ENCODE assay signal across 1 cellular context in the genomic region with DNA sequence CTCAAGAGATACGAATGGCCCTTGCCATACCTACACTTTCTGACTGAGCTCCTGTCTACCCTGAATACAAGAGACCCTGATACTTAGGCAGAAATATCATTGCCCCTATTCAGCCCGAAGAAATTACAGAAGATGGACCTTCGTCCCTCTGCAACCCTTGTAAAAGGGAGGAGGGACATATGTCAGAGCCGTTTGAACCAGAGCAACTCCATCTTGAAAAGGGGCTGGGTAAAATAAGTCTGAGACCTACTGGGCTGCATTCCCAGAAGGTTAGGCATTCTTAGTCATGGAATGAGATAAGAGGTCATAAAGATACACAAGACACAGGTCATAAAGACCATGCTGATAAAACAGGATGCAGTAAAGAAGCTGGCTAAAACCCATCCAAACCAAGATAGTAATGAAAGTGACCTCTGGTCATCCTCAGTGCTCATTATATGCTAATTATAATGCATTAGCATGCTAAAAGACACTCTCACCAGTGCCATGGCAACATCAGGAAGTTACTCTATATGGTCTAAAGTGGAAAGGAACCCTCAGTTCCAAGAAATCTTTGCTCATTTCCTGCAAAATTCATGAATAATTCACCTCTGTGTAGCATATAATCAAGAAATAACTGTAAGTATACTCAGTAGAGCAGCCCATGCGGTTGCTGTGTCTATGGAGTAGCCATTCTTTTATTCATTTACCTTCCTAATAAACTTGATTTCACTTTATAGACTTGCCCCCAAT.
A peak's percentile ranks its signal among the peaks of the same experiment; 100 is the strongest.
TF ChIP-seq lines count a peak whose summit lies in the region.

No MANE protein-coding gene starts in this region.

TF ChIP-seq in K562, 482 proteins besides CTCF, POLR2A, EP300 and RAD21 (continued from another document and continues in another):
- TF ChIP-seq PTRF (tag; IDR thresholded peaks at IDR 0.05) (peak; percentile 80), ARID2 (IDR thresholded peaks at IDR 0.05) (no peak), HDAC2 (IDR thresholded peaks at IDR 0.05) (no peak), GMEB1 (CRISPR knock-in tag; IDR thresholded peaks at IDR 0.05) (peak; percentile 60), TRIM25 (IDR thresholded peaks at IDR 0.05; ENCODE audit: borderline replicate concordance) (no peak), HEY1 (CRISPR knock-in tag; IDR thresholded peaks at IDR 0.05; ENCODE audit: borderline replicate concordance) (0 out of 2 replicates have a peak, but pooled peaks have one; percentile 13), MAZ (CRISPR knock-in tag; conservative IDR thresholded peaks at IDR 0.05 in 1 of 2, IDR thresholded peaks at IDR 0.05 in 1 of 2) (no peak; a peak in 1 of 4 replicates), OTX1 (CRISPR knock-in tag; IDR thresholded peaks at IDR 0.05) (0 out of 2 replicates have a peak, but pooled peaks have one; percentile 55), CCAR2 (IDR thresholded peaks at IDR 0.05; ENCODE audit: low read depth, low read length) (no peak), NR2C1 (IDR thresholded peaks at IDR 0.05) (no peak), NR2C1 (tag; IDR thresholded peaks at IDR 0.05) (peak; percentile 83), SRSF3 (IDR thresholded peaks at IDR 0.05; ENCODE audit: insufficient read depth, low read length) (no peak), BRCA1 (IDR thresholded peaks at IDR 0.05) (no peak), BRCA1 (CRISPR knock-in tag; IDR thresholded peaks at IDR 0.05) (no peak), ZNF511 (CRISPR knock-in tag; IDR thresholded peaks at IDR 0.05) (no peak), GATA2 (CRISPR knock-in tag; IDR thresholded peaks at IDR 0.05) (no peak), E2F3 (CRISPR knock-in tag; IDR thresholded peaks at IDR 0.05) (peak; percentile 59; the same call in 1 of the 2 replicates), NFE2L1 (tag; IDR thresholded peaks at IDR 0.05; ENCODE audit: borderline replicate concordance, low read depth) (no peak), ZNF79 (CRISPR knock-in tag; IDR thresholded peaks at IDR 0.05; ENCODE audit: low read depth) (peak; percentile 72; the same call in 1 of the 2 replicates), IRF9 (tag; IDR thresholded peaks at IDR 0.05) (no peak), RBM17 (IDR thresholded peaks at IDR 0.05; ENCODE audit: borderline replicate concordance, low read depth, low read length) (no peak), HMBOX1 (IDR thresholded peaks at IDR 0.05) (0 out of 2 replicates have a peak, but pooled peaks have one; percentile 17), ETS2 (tag; IDR thresholded peaks at IDR 0.05; ENCODE audit: borderline replicate concordance, poor library complexity, severe bottlenecking) (no peak)
- TF ChIP-seq, protein P1, sequence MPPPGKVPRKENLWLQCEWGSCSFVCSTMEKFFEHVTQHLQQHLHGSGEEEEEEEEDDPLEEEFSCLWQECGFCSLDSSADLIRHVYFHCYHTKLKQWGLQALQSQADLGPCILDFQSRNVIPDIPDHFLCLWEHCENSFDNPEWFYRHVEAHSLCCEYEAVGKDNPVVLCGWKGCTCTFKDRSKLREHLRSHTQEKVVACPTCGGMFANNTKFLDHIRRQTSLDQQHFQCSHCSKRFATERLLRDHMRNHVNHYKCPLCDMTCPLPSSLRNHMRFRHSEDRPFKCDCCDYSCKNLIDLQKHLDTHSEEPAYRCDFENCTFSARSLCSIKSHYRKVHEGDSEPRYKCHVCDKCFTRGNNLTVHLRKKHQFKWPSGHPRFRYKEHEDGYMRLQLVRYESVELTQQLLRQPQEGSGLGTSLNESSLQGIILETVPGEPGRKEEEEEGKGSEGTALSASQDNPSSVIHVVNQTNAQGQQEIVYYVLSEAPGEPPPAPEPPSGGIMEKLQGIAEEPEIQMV (tag; conservative IDR thresholded peaks at IDR 0.05; ENCODE audit: low read depth), result peak; percentile 80
- TF ChIP-seq, protein P2, sequence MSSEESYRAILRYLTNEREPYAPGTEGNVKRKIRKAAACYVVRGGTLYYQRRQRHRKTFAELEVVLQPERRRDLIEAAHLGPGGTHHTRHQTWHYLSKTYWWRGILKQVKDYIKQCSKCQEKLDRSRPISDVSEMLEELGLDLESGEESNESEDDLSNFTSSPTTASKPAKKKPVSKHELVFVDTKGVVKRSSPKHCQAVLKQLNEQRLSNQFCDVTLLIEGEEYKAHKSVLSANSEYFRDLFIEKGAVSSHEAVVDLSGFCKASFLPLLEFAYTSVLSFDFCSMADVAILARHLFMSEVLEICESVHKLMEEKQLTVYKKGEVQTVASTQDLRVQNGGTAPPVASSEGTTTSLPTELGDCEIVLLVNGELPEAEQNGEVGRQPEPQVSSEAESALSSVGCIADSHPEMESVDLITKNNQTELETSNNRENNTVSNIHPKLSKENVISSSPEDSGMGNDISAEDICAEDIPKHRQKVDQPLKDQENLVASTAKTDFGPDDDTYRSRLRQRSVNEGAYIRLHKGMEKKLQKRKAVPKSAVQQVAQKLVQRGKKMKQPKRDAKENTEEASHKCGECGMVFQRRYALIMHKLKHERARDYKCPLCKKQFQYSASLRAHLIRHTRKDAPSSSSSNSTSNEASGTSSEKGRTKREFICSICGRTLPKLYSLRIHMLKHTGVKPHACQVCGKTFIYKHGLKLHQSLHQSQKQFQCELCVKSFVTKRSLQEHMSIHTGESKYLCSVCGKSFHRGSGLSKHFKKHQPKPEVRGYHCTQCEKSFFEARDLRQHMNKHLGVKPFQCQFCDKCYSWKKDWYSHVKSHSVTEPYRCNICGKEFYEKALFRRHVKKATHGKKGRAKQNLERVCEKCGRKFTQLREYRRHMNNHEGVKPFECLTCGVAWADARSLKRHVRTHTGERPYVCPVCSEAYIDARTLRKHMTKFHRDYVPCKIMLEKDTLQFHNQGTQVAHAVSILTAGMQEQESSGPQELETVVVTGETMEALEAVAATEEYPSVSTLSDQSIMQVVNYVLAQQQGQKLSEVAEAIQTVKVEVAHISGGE (CRISPR knock-in tag; IDR thresholded peaks at IDR 0.05), result peak in 1 of 3 experiments; percentile 55; a peak in 2 of 6 replicates
- TF ChIP-seq, protein P3, sequence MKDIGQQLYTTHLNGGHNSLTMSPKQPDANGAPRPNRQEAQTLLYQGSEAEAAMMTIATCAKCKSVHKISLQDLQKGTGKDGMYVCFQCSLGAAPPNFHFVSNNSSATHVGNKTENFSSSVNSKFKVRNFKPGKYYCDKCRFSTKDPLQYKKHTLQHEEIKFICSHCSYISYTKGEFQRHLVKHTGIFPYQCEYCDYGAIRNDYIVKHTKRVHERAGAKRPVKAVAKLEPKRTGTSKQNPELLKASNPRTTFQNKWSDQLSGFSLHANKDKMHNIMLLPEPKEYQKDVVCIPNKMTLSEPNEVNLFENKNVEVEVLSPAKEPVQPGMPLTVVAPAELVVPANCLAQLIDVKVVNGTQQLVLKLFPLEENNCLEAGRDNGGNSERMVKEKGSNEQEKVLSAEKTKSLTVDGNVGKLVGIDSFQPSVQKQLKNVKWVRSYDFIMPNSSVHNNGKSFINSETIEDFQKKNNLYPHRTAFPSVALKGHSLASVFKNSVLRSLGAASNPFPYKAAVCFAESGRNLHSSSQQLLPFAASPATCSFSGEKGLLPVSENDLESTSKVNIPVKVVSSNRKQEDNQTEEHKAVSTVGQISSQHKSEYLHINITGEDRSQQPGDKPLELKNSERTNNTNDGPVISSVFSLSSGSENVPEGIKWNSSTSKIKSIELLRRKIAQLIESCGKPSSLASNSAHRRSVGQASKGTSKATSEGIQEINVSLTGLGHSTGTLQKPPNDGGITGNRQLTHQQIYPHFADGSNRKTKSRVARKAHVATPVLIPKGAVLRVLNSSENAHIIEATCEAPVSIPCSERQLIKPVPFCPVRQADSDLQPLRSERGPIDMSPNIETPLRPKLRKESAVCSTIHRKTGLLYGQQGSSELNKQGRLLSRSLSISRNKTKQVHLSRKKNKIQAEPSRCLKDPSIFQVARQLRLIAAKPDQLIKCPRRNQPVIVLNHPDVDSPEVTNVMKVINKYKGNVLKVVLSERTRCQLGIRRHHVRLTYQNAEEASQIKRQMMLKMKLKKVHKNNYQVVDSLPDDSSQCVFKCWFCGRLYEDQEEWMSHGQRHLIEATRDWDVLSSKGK (CRISPR knock-in tag; IDR thresholded peaks at IDR 0.05), result no peak
- TF ChIP-seq, protein P4, sequence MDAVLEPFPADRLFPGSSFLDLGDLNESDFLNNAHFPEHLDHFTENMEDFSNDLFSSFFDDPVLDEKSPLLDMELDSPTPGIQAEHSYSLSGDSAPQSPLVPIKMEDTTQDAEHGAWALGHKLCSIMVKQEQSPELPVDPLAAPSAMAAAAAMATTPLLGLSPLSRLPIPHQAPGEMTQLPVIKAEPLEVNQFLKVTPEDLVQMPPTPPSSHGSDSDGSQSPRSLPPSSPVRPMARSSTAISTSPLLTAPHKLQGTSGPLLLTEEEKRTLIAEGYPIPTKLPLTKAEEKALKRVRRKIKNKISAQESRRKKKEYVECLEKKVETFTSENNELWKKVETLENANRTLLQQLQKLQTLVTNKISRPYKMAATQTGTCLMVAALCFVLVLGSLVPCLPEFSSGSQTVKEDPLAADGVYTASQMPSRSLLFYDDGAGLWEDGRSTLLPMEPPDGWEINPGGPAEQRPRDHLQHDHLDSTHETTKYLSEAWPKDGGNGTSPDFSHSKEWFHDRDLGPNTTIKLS (IDR thresholded peaks at IDR 0.05; ENCODE audit: borderline replicate concordance, low read depth), result no peak
- TF ChIP-seq, protein P5, sequence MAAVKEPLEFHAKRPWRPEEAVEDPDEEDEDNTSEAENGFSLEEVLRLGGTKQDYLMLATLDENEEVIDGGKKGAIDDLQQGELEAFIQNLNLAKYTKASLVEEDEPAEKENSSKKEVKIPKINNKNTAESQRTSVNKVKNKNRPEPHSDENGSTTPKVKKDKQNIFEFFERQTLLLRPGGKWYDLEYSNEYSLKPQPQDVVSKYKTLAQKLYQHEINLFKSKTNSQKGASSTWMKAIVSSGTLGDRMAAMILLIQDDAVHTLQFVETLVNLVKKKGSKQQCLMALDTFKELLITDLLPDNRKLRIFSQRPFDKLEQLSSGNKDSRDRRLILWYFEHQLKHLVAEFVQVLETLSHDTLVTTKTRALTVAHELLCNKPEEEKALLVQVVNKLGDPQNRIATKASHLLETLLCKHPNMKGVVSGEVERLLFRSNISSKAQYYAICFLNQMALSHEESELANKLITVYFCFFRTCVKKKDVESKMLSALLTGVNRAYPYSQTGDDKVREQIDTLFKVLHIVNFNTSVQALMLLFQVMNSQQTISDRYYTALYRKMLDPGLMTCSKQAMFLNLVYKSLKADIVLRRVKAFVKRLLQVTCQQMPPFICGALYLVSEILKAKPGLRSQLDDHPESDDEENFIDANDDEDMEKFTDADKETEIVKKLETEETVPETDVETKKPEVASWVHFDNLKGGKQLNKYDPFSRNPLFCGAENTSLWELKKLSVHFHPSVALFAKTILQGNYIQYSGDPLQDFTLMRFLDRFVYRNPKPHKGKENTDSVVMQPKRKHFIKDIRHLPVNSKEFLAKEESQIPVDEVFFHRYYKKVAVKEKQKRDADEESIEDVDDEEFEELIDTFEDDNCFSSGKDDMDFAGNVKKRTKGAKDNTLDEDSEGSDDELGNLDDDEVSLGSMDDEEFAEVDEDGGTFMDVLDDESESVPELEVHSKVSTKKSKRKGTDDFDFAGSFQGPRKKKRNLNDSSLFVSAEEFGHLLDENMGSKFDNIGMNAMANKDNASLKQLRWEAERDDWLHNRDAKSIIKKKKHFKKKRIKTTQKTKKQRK (IDR thresholded peaks at IDR 0.05; ENCODE audit: borderline replicate concordance, low read depth, low read length), result no peak
- TF ChIP-seq, protein P6, sequence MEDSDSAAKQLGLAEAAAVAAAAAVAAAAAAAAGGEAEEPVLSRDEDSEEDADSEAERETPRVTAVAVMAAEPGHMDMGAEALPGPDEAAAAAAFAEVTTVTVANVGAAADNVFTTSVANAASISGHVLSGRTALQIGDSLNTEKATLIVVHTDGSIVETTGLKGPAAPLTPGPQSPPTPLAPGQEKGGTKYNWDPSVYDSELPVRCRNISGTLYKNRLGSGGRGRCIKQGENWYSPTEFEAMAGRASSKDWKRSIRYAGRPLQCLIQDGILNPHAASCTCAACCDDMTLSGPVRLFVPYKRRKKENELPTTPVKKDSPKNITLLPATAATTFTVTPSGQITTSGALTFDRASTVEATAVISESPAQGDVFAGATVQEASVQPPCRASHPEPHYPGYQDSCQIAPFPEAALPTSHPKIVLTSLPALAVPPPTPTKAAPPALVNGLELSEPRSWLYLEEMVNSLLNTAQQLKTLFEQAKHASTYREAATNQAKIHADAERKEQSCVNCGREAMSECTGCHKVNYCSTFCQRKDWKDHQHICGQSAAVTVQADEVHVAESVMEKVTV (CRISPR knock-in tag; IDR thresholded peaks at IDR 0.05), result peak; percentile 44
